8 cellular contexts compared by ENCODE assay signal in the genomic region with DNA sequence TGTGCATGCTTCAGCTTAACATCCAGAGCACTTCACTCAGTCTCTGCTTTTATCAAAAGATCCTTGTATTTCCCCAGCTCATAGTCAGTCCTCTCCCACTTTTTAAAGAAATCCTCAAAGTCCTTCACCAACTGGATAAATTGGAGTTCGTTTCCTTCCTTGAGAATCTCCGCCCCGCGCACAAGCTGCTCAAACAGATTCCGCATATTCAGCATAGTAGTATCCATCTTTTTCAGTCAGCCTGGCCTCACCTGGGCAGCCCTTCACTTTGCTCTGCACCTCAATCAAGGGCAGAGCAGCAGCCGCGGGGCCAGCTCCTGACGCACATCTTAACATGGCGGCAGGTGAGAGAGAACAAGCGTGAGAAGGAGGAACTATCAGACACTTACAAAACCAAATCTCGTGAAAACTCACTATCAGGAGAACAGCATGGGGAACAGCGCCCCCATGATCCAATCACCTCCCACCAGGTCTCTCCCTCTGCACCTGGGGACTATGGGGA. TPM values are rescaled to one million over a fixed set of nuclear protein-coding genes. Genes with fewer than 3 reads are reported as not detected.
"Had no signal": no experiment of that assay in that cellular context is flagged by ENCODE, and none has a peak within 500 bp of the region (broad histone marks: within the 10 kb centered on the region; RNA-seq: fewer than 3 reads in every experiment).

No MANE protein-coding gene starts in this region.

- H3K27ac ChIP-seq: GM23248 had no signal

- H3K4me3 ChIP-seq: GM23248, K562 had no signal

- H3K9ac ChIP-seq: GM23248 had no signal

- DNase-seq: GM23248, H7, HCEC 1CT, IMR-90, KG1 had no signal

- H2AFZ ChIP-seq: GM23248 had no signal

- ATAC-seq: K562 had no signal

RNA-seq across cellular contexts. Expression of a gene that starts 14.3 kb away (rescaled TPM):
- total RNA-seq: GM23248, H4, H7, HT-29, IMR-90, K562 had no signal
- polyA plus RNA-seq: GM23248, IMR-90, K562 had no signal
